In the genomic region with DNA sequence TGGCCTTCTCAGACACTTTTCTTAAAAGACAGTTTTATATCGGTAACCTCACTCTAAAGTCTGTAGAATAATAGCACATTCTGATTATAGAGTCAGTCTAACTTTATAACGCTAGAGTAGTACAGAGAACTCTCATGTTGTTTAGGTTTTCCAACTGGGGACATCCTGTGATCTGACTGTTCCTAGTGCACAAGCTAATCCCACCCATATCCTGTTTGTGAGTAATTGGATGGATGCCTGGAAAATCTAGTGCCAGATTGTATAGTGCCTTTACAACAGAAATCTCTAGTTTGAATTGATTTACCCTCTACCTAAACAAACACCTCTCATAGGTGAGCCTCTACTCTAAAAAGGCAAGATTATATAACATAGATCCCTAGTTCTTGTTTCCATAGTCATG, we compare ENCODE assay signal across 9 cellular contexts.
DNase-seq lines count a peak whose midpoint lies in the region; ATAC-seq lines count a peak whose summit lies in the region.
"Had no signal": no experiment of that assay in that cellular context is flagged by ENCODE, and none has a peak within 500 bp of the region (broad histone marks: within the 10 kb centered on the region; RNA-seq: fewer than 3 reads in every experiment).

No MANE protein-coding gene starts in this region.

- H3K4me2 ChIP-seq in BLaER1 = peak overlapping the region; percentile 63
- H3K4me2 ChIP-seq in mesendoderm (ENCODE audit: low read length) = no peak overlapping the region

- H2BK15ac ChIP-seq in mesendoderm (replicated peaks; ENCODE audit: low read depth) = no peak overlapping the region

- H3K9me3 ChIP-seq in BLaER1 = peaks cover 5% of the 10 kb centered on the region; the same call in 1 of the 2 replicates
- H3K9me3 ChIP-seq in effector memory CD4-positive, alpha-beta T cell (ENCODE audit: control insufficient read depth, low read length) = no peaks in the 10 kb centered on the region

- no peaks in the 10 kb centered on the region for H3K79me2 ChIP-seq in mesendoderm (ENCODE audit: control insufficient read depth, insufficient read depth, low read length)

- no peak overlapping the region for H2AK5ac ChIP-seq in mesendoderm (ENCODE audit: low read length)

- H4K5ac ChIP-seq in mesendoderm (ENCODE audit: low read length) = no peak overlapping the region

- H3K18ac ChIP-seq in mesendoderm (ENCODE audit: low read length) = no peak overlapping the region

- no peaks in the 10 kb centered on the region for H4K20me1 ChIP-seq in BLaER1

- no peak overlapping the region for H2BK5ac ChIP-seq in mesendoderm (ENCODE audit: low read length)

- H3K27me3 ChIP-seq in BLaER1 (no peaks in the 10 kb centered on the region), mesendoderm (ENCODE audit: insufficient read depth, low read length, poor library complexity) (no peaks in the 10 kb centered on the region)
- H3K27me3 ChIP-seq in effector memory CD4-positive, alpha-beta T cell (replicated peaks; ENCODE audit: control insufficient read depth, insufficient read depth, low read length, poor library complexity, severe bottlenecking) = no peaks in the 10 kb centered on the region

- H3K56ac ChIP-seq in mesendoderm (ENCODE audit: low read length) = no peak overlapping the region

- ATAC-seq in GM18867 (IDR thresholded peaks at IDR 0.05; ENCODE audit: unreplicated experiment) = no peak

- H3K27ac ChIP-seq in BLaER1 (peak overlapping the region; percentile 33; the same call in 1 of the 2 replicates), mesendoderm (ENCODE audit: low read depth, low read length) (no peak overlapping the region)
- H3K27ac ChIP-seq in effector memory CD4-positive, alpha-beta T cell (ENCODE audit: insufficient read depth, low read length, poor library complexity, severe bottlenecking) = no peak overlapping the region

- peaks cover 12% of the 10 kb centered on the region for H3K4me1 ChIP-seq in BLaER1
- H3K4me1 ChIP-seq in mesendoderm (ENCODE audit: control insufficient read depth, low read depth, low read length) = no peaks in the 10 kb centered on the region
- H3K4me1 ChIP-seq in effector memory CD4-positive, alpha-beta T cell (ENCODE audit: control insufficient read depth, insufficient read depth, low read length, poor library complexity, severe bottlenecking) = peaks cover 3% of the 10 kb centered on the region

- H3K9ac ChIP-seq in BLaER1 (no peak overlapping the region), mesendoderm (ENCODE audit: low read length) (no peak overlapping the region)

- no peaks in the 10 kb centered on the region for H3K79me1 ChIP-seq in mesendoderm (ENCODE audit: low read length)

- DNase-seq in LHCN-M2 (ENCODE audit: low read depth) = peak; percentile 81
- DNase-seq in dermis microvascular lymphatic vessel endothelial cell (ENCODE audit: low read depth in 2 of 2) = peak; percentile 96 to 97
- DNase-seq in mesendoderm = peak; percentile 1
- DNase-seq in effector memory CD4-positive, alpha-beta T cell = no peak
- DNase-seq in mesenteric fat pad (ENCODE audit: low spot score) = no peak
- no peak for DNase-seq in NCI-H1092 (lab: John Stamatoyannopoulos, UW)
- DNase-seq: activated CD8-positive, alpha-beta memory T cell treated with anti-CD3 and anti-CD28 coated beads for 24 hours had no signal

- H4K8ac ChIP-seq in mesendoderm (ENCODE audit: low read depth, low read length) = no peak overlapping the region

- no peak overlapping the region for H3K4ac ChIP-seq in mesendoderm (ENCODE audit: low read depth, low read length)

- H3K4me3 ChIP-seq in BLaER1 (no peak overlapping the region), mesendoderm (ENCODE audit: low read length) (no peak overlapping the region)
- no peak overlapping the region for H3K4me3 ChIP-seq in effector memory CD4-positive, alpha-beta T cell (ENCODE audit: insufficient read depth, low read depth, low read length, poor library complexity, severe bottlenecking)

- WGBS in mesendoderm (ENCODE audit: extremely low coverage, insufficient coverage, low lambda C conversion rate) = no CpG with 5 or more reads among the region's 2 CpGs

- H3K23ac ChIP-seq in mesendoderm (ENCODE audit: low read length) = no peak overlapping the region

- H2BK120ac ChIP-seq in mesendoderm (ENCODE audit: low read depth, low read length) = no peak overlapping the region

- H3K36me3 ChIP-seq in BLaER1 (no peaks in the 10 kb centered on the region), mesendoderm (ENCODE audit: control insufficient read depth, insufficient read depth, low read length) (no peaks in the 10 kb centered on the region)
- no peaks in the 10 kb centered on the region for H3K36me3 ChIP-seq in effector memory CD4-positive, alpha-beta T cell (ENCODE audit: control insufficient read depth, insufficient read depth, low read length)

Comparison
In these comparisons a context has a peak if more than half of its experiments do, and no peak if none do; other contexts are left out.
1. DNase-seq: peak in LHCN-M2 (single experiment), dermis microvascular lymphatic vessel endothelial cell (2 of 2) and mesendoderm (single experiment); none in effector memory CD4-positive, alpha-beta T cell (0 of 3), mesenteric fat pad (single experiment) and NCI-H1092 (single experiment).